Comparison of ENCODE assay signal across 22 cellular contexts in genomic region chr12:82437744-82438143, GRCh38.
DNase-seq lines count a peak whose midpoint lies in the region; ATAC-seq and TF ChIP-seq lines count a peak whose summit lies in the region.
"Had no signal": no experiment of that assay in that cellular context is flagged by ENCODE, and none has a peak within 500 bp of the region (broad histone marks: within the 10 kb centered on the region; RNA-seq: fewer than 3 reads in every experiment).

No MANE protein-coding gene starts in this region.

- H3K27me3 Mint-ChIP-seq in activated CD4-positive, alpha-beta T cell treated with anti-CD3 and anti-CD28 coated beads, Interleukin-2, amount 10 ng/mL, durations not matched to agents 24 days and 14 days = no peaks in the 10 kb centered on the region
- H3K27me3 Mint-ChIP-seq: activated naive CD8-positive, alpha-beta T cell treated with anti-CD3 and anti-CD28 coated beads, Interleukin-2, amount 10 ng/mL, durations not matched to agents 7 days and 5 days; IgD-negative memory B cell; natural killer cell treated with Interleukin-12 subunit alpha and Interleukin-12 subunit beta and Interleukin-15 and Interleukin-18, amount 100 ng/mL, for 72 hours had no signal

- H3K36me3 Mint-ChIP-seq in activated CD4-positive, alpha-beta T cell treated with anti-CD3 and anti-CD28 coated beads, Interleukin-2, amount 10 ng/mL, durations not matched to agents 24 days and 14 days (ENCODE audit: low read depth) = no peaks in the 10 kb centered on the region

- dilution Hi-C loops in mammary epithelial cell (cut with HindIII; ENCODE audit: low sequenced_read_pairs) = no loop called here

- TF ChIP-seq CTCF in mammary epithelial cell (conservative IDR thresholded peaks at IDR 0.05 in 1 of 2, IDR thresholded peaks at IDR 0.05 in 1 of 2; ENCODE audit: extremely low read depth in 1 of 2, insufficient read depth in 1 of 2, low read depth in 1 of 2, low read length in 2 of 2) = no peak
- TF ChIP-seq CTCF in MM.1S (IDR thresholded peaks at IDR 0.05; ENCODE audit: low read length) = no peak
- no peak for TF ChIP-seq CTCF in thyroid gland (IDR thresholded peaks at IDR 0.05)

- H4K20me1 ChIP-seq in mammary epithelial cell (ENCODE audit: insufficient read depth, low read length) = no peaks in the 10 kb centered on the region
- H4K20me1 ChIP-seq in MM.1S (ENCODE audit: insufficient read depth, low read length) = no peaks in the 10 kb centered on the region

- ATAC-seq in GM21723 (IDR thresholded peaks at IDR 0.05; ENCODE audit: unreplicated experiment) (peak; percentile 57), HG03095 (IDR thresholded peaks at IDR 0.05; ENCODE audit: unreplicated experiment) (peak; percentile 52)
- ATAC-seq: activated CD8-positive, alpha-beta T cell treated with anti-CD3 and anti-CD28 coated beads, Interleukin-2, amount 10 ng/mL, durations not matched to agents 7 days and 5 days; left colon; natural killer cell treated with Interleukin-12 subunit alpha and Interleukin-12 subunit beta and Interleukin-15 and Interleukin-18, amount 100 ng/mL, for 72 hours had no signal

- H3K79me2 ChIP-seq in mammary epithelial cell (ENCODE audit: insufficient read depth, low read length) = no peaks in the 10 kb centered on the region
- no peaks in the 10 kb centered on the region for H3K79me2 ChIP-seq in MM.1S (ENCODE audit: low read length)

- H2AFZ ChIP-seq in mammary epithelial cell (ENCODE audit: low read depth, low read length) (peak overlapping the region; percentile 52), MM.1S (ENCODE audit: low read length) (no peak overlapping the region)

- peak overlapping the region; percentile 12 for H3K27ac Mint-ChIP-seq in activated CD4-positive, alpha-beta T cell treated with anti-CD3 and anti-CD28 coated beads, Interleukin-2, amount 10 ng/mL, durations not matched to agents 24 days and 14 days
- H3K27ac Mint-ChIP-seq: activated CD8-positive, alpha-beta T cell treated with anti-CD3 and anti-CD28 coated beads, Interleukin-2, amount 10 ng/mL, durations not matched to agents 7 days and 5 days; activated naive CD8-positive, alpha-beta T cell treated with anti-CD3 and anti-CD28 coated beads, Interleukin-2, amount 10 ng/mL, durations not matched to agents 7 days and 5 days; mesothelial cell of epicardium; natural killer cell treated with Interleukin-12 subunit alpha and Interleukin-12 subunit beta and Interleukin-15 and Interleukin-18, amount 100 ng/mL, for 72 hours had no signal

- no peaks in the 10 kb centered on the region for H3K9me3 Mint-ChIP-seq in activated CD4-positive, alpha-beta T cell treated with anti-CD3 and anti-CD28 coated beads, Interleukin-2, amount 10 ng/mL, durations not matched to agents 24 days and 14 days
- H3K9me3 Mint-ChIP-seq: activated naive CD8-positive, alpha-beta T cell treated with anti-CD3 and anti-CD28 coated beads, Interleukin-2, amount 10 ng/mL, durations not matched to agents 7 days and 5 days; activated T-helper 1 cell treated with anti-CD3 and anti-CD28 coated beads, Interleukin-12 subunit alpha, Interleukin-12 subunit beta, Interleukin-2, Interleukin-4 antibody, amounts not matched to agents 30 ng/mL and 10 ng/mL and 1 ng/mL, durations not matched to agents 14 hours and 24 hours and 36 hours; IgD-negative memory B cell; natural killer cell treated with Interleukin-12 subunit alpha and Interleukin-12 subunit beta and Interleukin-15 and Interleukin-18, amount 100 ng/mL, for 72 hours had no signal

- H3K9me2 ChIP-seq in MM.1S (replicated peaks; ENCODE audit: insufficient read depth, low read length) = no peaks in the 10 kb centered on the region

- CTCF ChIA-PET in mammary epithelial cell (lab: Charles Lee; ENCODE audit: low non-redundant PET) = interaction anchor here (0.5 kb wide), 1 partner anchor 329 kb away, joined by 3 read pairs; no protein-coding TSS in a partner anchor

- no peak overlapping the region for H3K9ac ChIP-seq in mammary epithelial cell (ENCODE audit: insufficient read depth, low read length)
- no peak overlapping the region for H3K9ac ChIP-seq in MM.1S (ENCODE audit: low read length)

- H3K27me3 ChIP-seq in mammary epithelial cell (ENCODE audit: insufficient read depth, low read length) = no peaks in the 10 kb centered on the region
- H3K27me3 ChIP-seq in MM.1S (replicated peaks; ENCODE audit: insufficient read depth, low read length) = no peaks in the 10 kb centered on the region
- H3K27me3 ChIP-seq in thyroid gland = no peaks in the 10 kb centered on the region
- H3K27me3 ChIP-seq: suprapubic skin, uterus had no signal

- no TSS peak for BruUV-seq in mammary epithelial cell (replicated peaks; lab: Mats Ljungman, UMichigan)

- peaks cover 6% of the 10 kb centered on the region for H3K4me1 Mint-ChIP-seq in activated CD4-positive, alpha-beta T cell treated with anti-CD3 and anti-CD28 coated beads, Interleukin-2, amount 10 ng/mL, durations not matched to agents 24 days and 14 days
- H3K4me1 Mint-ChIP-seq: activated naive CD8-positive, alpha-beta T cell treated with anti-CD3 and anti-CD28 coated beads, Interleukin-2, amount 10 ng/mL, durations not matched to agents 7 days and 5 days had no signal

- no peak overlapping the region for H3K4me2 ChIP-seq in mammary epithelial cell (ENCODE audit: insufficient read depth, low read depth, low read length)
- H3K4me2 ChIP-seq in MM.1S (ENCODE audit: low read depth, low read length) = no peak overlapping the region

- DNase-seq in activated CD4-positive, alpha-beta T cell treated with anti-CD3 and anti-CD28 coated beads, Interleukin-2, amount 10 ng/mL, durations not matched to agents 24 days and 14 days = no peak
- DNase-seq in activated CD4-positive, alpha-beta T cell treated with anti-CD3 and anti-CD28 coated beads for 1 hour = no peak
- no peak for DNase-seq in mammary epithelial cell
- no peak for DNase-seq in MM.1S
- no peak for DNase-seq in putamen (ENCODE audit: low spot score)
- DNase-seq in thyroid gland = no peak
- DNase-seq: activated CD8-positive, alpha-beta T cell treated with anti-CD3 and anti-CD28 coated beads, Interleukin-2, amount 10 ng/mL, durations not matched to agents 7 days and 5 days; activated naive CD8-positive, alpha-beta T cell treated with anti-CD3 and anti-CD28 coated beads, Interleukin-2, amount 10 ng/mL, durations not matched to agents 7 days and 5 days; DND-41; left colon; NCI-H2171 treated with DMSO at 0.1 percent for 48 hours; NCI-H69; T-helper 9 cell; uterus had no signal

- H3K27ac ChIP-seq in mammary epithelial cell (ENCODE audit: insufficient read depth, low read depth, low read length) = no peak overlapping the region
- H3K27ac ChIP-seq in MM.1S (ENCODE audit: low read length) = no peak overlapping the region
- H3K27ac ChIP-seq in thyroid gland = no peak overlapping the region
- H3K27ac ChIP-seq: 22Rv1, suprapubic skin, uterus had no signal

- 98% methylated on average over 3 of the region's 3 CpGs for WGBS in mammary epithelial cell (ENCODE audit: low coverage, missing lambda C conversion rate)
- WGBS in thyroid gland, 2 donors = 81 to 83% methylated on average over 3 of the region's 3 CpGs

- H3K4me1 ChIP-seq in mammary epithelial cell (ENCODE audit: insufficient read depth, low read length) (no peaks in the 10 kb centered on the region), MM.1S (ENCODE audit: low read length) (no peaks in the 10 kb centered on the region), thyroid gland (no peaks in the 10 kb centered on the region)
- H3K4me1 ChIP-seq: suprapubic skin, uterus had no signal

- H3K36me3 ChIP-seq in mammary epithelial cell (ENCODE audit: insufficient read depth, low read length) = no peaks in the 10 kb centered on the region
- no peaks in the 10 kb centered on the region for H3K36me3 ChIP-seq in MM.1S (replicated peaks; ENCODE audit: insufficient read depth, low read length)
- H3K36me3 ChIP-seq in thyroid gland = no peaks in the 10 kb centered on the region

- intact Hi-C loops in activated CD4-positive, alpha-beta T cell treated with anti-CD3 and anti-CD28 coated beads, Interleukin-2, amount 10 ng/mL, durations not matched to agents 24 days and 14 days (cut with micrococcal nuclease) = no loop called here
- intact Hi-C loops in mammary epithelial cell (cut with micrococcal nuclease) = no loop called here
- intact Hi-C loops in thyroid gland (cut with DNase I) = no loop called here

- in situ Hi-C loops in mammary epithelial cell (cut with MboI; ENCODE audit: low sequenced_read_pairs in 2 of 2) = no loop called here

- no peak for TF ChIP-seq POLR2A in thyroid gland (IDR thresholded peaks at IDR 0.05)

- H3K4me3 ChIP-seq in mammary epithelial cell (replicated peaks in 1 of 3; ENCODE audit: insufficient read depth in 1 of 3, low read depth in 2 of 3, low read length in 3 of 3) (no peak overlapping the region), MM.1S (ENCODE audit: low read length) (no peak overlapping the region), thyroid gland (replicated peaks in 1 of 3) (no peak overlapping the region)
- H3K4me3 ChIP-seq: suprapubic skin, uterus had no signal

- H3K4me3 Mint-ChIP-seq in activated CD4-positive, alpha-beta T cell treated with anti-CD3 and anti-CD28 coated beads, Interleukin-2, amount 10 ng/mL, durations not matched to agents 24 days and 14 days = no peak overlapping the region
- H3K4me3 Mint-ChIP-seq: activated CD8-positive, alpha-beta T cell treated with anti-CD3 and anti-CD28 coated beads, Interleukin-2, amount 10 ng/mL, durations not matched to agents 7 days and 5 days; activated naive CD8-positive, alpha-beta T cell treated with anti-CD3 and anti-CD28 coated beads, Interleukin-2, amount 10 ng/mL, durations not matched to agents 7 days and 5 days; activated T-helper 1 cell treated with anti-CD3 and anti-CD28 coated beads, Interleukin-12 subunit alpha, Interleukin-12 subunit beta, Interleukin-2, Interleukin-4 antibody, amounts not matched to agents 30 ng/mL and 10 ng/mL and 1 ng/mL, durations not matched to agents 14 hours and 24 hours and 36 hours; IgD-negative memory B cell; mesothelial cell of epicardium; natural killer cell treated with Interleukin-12 subunit alpha and Interleukin-12 subunit beta and Interleukin-15 and Interleukin-18, amount 100 ng/mL, for 72 hours had no signal

- no peaks in the 10 kb centered on the region for H3F3A ChIP-seq in MM.1S (ENCODE audit: insufficient read depth, low read length)

- H3K9me3 ChIP-seq in mammary epithelial cell (replicated peaks; ENCODE audit: insufficient read depth, low read length) (no peaks in the 10 kb centered on the region), MM.1S (replicated peaks; ENCODE audit: insufficient read depth, low read length) (no peaks in the 10 kb centered on the region), thyroid gland (no peaks in the 10 kb centered on the region)
- H3K9me3 ChIP-seq: suprapubic skin, uterus had no signal
